Comparison of ENCODE assay signal across 1 cellular context in the genomic region with DNA sequence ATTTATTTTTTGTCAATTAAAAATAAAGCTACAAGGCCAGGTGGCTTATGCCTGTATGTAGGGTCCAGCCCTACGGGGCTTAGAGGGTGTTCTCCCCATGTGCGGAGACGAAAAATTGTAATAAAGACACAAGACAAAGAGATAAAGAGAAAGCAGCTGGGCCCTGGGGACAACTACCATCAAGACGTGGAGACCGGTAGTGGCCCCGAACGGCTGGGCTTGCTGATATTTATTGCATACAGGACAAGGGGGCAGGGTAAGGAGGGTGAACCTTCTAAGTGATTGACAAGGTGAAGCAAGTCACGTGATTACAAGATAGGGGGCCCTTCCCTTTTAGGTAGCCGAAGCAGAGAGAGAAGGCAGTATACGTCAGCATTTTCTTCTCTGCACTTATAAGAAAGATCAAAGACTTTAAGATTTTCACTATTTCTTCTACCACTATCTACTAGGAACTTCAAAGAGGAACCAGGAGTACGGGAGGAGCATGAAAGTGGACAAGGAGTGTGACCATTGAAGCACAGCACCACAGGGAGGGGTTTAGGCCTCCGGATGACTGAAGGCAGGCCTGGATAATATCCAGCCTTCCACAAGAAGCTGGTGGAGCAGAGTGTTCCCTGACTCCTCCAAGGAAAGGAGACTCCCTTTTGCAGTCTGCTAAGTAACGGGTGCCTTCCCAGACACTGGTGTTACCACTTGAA.
TF ChIP-seq lines count a peak whose summit lies in the region.
"Not testable (repeated sequence)": the region's sequence is repeated elsewhere in the genome, so short reads cannot be mapped to it uniquely, and the experiment has no call there.

No MANE protein-coding gene starts in this region.

TF ChIP-seq in K562, 482 proteins besides CTCF, POLR2A, EP300 and RAD21 (continued from another document and continues in another):
- TF ChIP-seq, protein P1, sequence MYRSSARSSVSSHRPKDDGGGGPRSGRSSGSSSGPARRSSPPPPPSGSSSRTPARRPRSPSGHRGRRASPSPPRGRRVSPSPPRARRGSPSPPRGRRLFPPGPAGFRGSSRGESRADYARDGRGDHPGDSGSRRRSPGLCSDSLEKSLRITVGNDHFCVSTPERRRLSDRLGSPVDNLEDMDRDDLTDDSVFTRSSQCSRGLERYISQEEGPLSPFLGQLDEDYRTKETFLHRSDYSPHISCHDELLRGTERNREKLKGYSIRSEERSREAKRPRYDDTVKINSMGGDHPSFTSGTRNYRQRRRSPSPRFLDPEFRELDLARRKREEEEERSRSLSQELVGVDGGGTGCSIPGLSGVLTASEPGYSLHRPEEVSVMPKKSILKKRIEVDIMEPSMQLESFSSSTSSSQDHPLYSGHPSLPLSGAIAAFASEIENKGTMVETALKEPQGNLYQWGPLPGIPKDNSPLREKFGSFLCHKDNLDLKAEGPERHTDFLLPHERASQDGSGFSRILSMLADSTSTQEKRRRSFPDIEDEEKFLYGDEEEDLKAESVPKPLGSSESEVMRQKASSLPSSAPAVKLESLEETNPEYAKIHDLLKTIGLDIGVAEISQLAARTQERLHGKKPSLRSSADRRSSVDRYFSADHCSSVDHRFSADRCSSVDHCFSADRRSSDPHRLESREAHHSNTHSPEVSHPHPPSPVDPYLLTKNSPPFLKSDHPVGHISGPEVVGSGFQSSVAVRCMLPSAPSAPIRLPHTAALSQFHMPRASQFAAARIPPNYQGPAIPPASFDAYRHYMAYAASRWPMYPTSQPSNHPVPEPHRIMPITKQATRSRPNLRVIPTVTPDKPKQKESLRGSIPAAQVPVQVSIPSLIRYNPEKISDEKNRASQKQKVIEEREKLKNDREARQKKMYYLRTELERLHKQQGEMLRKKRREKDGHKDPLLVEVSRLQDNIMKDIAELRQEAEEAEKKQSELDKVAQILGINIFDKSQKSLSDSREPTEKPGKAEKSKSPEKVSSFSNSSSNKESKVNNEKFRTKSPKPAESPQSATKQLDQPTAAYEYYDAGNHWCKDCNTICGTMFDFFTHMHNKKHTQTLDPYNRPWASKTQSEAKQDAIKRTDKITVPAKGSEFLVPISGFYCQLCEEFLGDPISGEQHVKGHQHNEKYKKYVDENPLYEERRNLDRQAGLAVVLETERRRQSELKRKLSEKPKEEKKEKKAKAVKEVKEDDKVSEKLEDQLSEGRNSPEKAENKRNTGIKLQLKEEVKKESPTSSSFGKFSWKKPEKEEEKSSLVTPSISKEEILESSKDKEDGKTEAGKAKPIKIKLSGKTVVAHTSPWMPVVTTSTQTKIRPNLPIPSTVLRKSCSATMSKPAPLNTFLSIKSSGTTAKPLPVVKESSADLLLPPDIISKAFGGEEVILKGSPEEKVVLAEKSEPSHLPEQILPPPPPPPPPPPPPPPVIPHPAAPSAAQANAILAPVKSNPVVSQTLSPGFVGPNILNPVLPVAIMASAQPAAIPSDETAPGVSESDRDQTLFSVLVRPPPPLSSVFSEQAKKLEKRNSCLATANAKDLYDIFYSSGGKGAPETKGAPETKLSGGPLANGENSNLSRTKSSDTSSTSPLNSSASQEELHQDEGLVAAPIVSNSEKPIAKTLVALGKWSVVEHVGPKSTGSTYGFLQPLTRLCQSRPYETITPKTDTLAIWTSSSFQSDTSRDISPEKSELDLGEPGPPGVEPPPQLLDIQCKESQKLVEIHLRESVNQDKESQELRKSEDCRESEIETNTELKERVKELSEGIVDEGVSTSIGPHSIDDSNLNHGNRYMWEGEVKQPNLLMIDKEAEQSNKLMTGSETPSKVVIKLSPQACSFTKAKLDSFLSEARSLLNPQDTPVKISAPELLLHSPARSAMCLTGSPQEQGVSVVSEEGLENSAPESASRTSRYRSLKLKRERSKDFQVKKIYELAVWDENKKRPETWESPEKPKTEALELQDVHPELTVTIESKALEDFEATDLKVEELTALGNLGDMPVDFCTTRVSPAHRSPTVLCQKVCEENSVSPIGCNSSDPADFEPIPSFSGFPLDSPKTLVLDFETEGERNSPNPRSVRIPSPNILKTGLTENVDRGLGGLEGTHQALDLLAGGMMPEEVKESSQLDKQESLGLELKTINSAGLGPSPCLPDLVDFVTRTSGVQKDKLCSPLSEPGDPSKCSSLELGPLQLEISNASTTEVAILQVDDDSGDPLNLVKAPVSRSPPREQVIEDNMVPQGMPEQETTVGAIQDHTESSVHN (IDR thresholded peaks at IDR 0.05; ENCODE audit: borderline replicate concordance in 1 of 2, low read depth in 1 of 2) = 0 out of 4 replicates have a peak, but pooled peaks of 1 of the 2 experiments have one; percentile 41
- TF ChIP-seq TCF7 (IDR thresholded peaks at IDR 0.05; ENCODE audit: borderline replicate concordance) = peak; percentile 79; the same call in 1 of the 2 replicates
- TF ChIP-seq HDAC2 (IDR thresholded peaks at IDR 0.05) = peak; percentile 20
- peak; percentile 62; the same call in 1 of the 2 replicates for TF ChIP-seq EP400 (IDR thresholded peaks at IDR 0.05)
- TF ChIP-seq, protein P2, sequence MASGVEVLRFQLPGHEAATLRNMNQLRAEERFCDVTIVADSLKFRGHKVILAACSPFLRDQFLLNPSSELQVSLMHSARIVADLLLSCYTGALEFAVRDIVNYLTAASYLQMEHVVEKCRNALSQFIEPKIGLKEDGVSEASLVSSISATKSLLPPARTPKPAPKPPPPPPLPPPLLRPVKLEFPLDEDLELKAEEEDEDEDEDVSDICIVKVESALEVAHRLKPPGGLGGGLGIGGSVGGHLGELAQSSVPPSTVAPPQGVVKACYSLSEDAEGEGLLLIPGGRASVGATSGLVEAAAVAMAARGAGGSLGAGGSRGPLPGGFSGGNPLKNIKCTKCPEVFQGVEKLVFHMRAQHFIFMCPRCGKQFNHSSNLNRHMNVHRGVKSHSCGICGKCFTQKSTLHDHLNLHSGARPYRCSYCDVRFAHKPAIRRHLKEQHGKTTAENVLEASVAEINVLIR (CRISPR knock-in tag; IDR thresholded peaks at IDR 0.05) = 0 out of 2 replicates have a peak, but pooled peaks have one; percentile 8
- TF ChIP-seq, protein P3, sequence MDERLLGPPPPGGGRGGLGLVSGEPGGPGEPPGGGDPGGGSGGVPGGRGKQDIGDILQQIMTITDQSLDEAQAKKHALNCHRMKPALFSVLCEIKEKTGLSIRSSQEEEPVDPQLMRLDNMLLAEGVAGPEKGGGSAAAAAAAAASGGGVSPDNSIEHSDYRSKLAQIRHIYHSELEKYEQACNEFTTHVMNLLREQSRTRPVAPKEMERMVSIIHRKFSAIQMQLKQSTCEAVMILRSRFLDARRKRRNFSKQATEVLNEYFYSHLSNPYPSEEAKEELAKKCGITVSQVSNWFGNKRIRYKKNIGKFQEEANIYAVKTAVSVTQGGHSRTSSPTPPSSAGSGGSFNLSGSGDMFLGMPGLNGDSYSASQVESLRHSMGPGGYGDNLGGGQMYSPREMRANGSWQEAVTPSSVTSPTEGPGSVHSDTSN (CRISPR knock-in tag; IDR thresholded peaks at IDR 0.05; ENCODE audit: low read depth) = peak; percentile 64
- TF ChIP-seq, protein P3 (tag; conservative IDR thresholded peaks at IDR 0.05; ENCODE audit: low read depth) = peak; percentile 94
- peak; percentile 64; the same call in 1 of the 2 replicates for TF ChIP-seq MTA3 (IDR thresholded peaks at IDR 0.05; ENCODE audit: borderline replicate concordance)
- peak; percentile 80 for TF ChIP-seq NR2C1 (IDR thresholded peaks at IDR 0.05)
- TF ChIP-seq NR2C1 (tag; IDR thresholded peaks at IDR 0.05) = not testable (repeated sequence)
- TF ChIP-seq, protein P4, sequence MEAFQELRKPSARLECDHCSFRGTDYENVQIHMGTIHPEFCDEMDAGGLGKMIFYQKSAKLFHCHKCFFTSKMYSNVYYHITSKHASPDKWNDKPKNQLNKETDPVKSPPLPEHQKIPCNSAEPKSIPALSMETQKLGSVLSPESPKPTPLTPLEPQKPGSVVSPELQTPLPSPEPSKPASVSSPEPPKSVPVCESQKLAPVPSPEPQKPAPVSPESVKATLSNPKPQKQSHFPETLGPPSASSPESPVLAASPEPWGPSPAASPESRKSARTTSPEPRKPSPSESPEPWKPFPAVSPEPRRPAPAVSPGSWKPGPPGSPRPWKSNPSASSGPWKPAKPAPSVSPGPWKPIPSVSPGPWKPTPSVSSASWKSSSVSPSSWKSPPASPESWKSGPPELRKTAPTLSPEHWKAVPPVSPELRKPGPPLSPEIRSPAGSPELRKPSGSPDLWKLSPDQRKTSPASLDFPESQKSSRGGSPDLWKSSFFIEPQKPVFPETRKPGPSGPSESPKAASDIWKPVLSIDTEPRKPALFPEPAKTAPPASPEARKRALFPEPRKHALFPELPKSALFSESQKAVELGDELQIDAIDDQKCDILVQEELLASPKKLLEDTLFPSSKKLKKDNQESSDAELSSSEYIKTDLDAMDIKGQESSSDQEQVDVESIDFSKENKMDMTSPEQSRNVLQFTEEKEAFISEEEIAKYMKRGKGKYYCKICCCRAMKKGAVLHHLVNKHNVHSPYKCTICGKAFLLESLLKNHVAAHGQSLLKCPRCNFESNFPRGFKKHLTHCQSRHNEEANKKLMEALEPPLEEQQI (IDR thresholded peaks at IDR 0.05) = 0 out of 2 replicates have a peak, but pooled peaks have one; percentile 33
- TF ChIP-seq, protein P5, sequence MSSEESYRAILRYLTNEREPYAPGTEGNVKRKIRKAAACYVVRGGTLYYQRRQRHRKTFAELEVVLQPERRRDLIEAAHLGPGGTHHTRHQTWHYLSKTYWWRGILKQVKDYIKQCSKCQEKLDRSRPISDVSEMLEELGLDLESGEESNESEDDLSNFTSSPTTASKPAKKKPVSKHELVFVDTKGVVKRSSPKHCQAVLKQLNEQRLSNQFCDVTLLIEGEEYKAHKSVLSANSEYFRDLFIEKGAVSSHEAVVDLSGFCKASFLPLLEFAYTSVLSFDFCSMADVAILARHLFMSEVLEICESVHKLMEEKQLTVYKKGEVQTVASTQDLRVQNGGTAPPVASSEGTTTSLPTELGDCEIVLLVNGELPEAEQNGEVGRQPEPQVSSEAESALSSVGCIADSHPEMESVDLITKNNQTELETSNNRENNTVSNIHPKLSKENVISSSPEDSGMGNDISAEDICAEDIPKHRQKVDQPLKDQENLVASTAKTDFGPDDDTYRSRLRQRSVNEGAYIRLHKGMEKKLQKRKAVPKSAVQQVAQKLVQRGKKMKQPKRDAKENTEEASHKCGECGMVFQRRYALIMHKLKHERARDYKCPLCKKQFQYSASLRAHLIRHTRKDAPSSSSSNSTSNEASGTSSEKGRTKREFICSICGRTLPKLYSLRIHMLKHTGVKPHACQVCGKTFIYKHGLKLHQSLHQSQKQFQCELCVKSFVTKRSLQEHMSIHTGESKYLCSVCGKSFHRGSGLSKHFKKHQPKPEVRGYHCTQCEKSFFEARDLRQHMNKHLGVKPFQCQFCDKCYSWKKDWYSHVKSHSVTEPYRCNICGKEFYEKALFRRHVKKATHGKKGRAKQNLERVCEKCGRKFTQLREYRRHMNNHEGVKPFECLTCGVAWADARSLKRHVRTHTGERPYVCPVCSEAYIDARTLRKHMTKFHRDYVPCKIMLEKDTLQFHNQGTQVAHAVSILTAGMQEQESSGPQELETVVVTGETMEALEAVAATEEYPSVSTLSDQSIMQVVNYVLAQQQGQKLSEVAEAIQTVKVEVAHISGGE (CRISPR knock-in tag; IDR thresholded peaks at IDR 0.05) = peak in 1 of 3 experiments; percentile 35; a peak in 1 of 6 replicates
- TF ChIP-seq, protein P6, sequence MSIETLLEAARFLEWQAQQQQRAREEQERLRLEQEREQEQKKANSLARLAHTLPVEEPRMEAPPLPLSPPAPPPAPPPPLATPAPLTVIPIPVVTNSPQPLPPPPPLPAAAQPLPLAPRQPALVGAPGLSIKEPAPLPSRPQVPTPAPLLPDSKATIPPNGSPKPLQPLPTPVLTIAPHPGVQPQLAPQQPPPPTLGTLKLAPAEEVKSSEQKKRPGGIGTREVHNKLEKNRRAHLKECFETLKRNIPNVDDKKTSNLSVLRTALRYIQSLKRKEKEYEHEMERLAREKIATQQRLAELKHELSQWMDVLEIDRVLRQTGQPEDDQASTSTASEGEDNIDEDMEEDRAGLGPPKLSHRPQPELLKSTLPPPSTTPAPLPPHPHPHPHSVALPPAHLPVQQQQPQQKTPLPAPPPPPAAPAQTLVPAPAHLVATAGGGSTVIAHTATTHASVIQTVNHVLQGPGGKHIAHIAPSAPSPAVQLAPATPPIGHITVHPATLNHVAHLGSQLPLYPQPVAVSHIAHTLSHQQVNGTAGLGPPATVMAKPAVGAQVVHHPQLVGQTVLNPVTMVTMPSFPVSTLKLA (conservative IDR thresholded peaks at IDR 0.05) = peak; percentile 63 to 77
- peak; percentile 55; the same call in 1 of the 2 replicates for TF ChIP-seq PML (IDR thresholded peaks at IDR 0.05; ENCODE audit: low read length)
- peak in 1 of 2 experiments; percentile 65; a peak in 1 of 3 replicates for TF ChIP-seq CBX3 (IDR thresholded peaks at IDR 0.05; ENCODE audit: borderline replicate concordance in 1 of 2, low read length in 2 of 2)
- TF ChIP-seq ETV1 (tag; conservative IDR thresholded peaks at IDR 0.05; ENCODE audit: low read depth) = peak; percentile 75
- peak; percentile 74 to 78; a peak in 2 of 4 replicates for TF ChIP-seq ARNT (IDR thresholded peaks at IDR 0.05)
- TF ChIP-seq MAFK (IDR thresholded peaks at IDR 0.05; ENCODE audit: low read length) = peak; percentile 65; the same call in 1 of the 2 replicates
- TF ChIP-seq CC2D1A (IDR thresholded peaks at IDR 0.05) = peak; percentile 18; the same call in 1 of the 2 replicates
- TF ChIP-seq, protein P7, sequence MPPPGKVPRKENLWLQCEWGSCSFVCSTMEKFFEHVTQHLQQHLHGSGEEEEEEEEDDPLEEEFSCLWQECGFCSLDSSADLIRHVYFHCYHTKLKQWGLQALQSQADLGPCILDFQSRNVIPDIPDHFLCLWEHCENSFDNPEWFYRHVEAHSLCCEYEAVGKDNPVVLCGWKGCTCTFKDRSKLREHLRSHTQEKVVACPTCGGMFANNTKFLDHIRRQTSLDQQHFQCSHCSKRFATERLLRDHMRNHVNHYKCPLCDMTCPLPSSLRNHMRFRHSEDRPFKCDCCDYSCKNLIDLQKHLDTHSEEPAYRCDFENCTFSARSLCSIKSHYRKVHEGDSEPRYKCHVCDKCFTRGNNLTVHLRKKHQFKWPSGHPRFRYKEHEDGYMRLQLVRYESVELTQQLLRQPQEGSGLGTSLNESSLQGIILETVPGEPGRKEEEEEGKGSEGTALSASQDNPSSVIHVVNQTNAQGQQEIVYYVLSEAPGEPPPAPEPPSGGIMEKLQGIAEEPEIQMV (tag; conservative IDR thresholded peaks at IDR 0.05; ENCODE audit: low read depth) = peak; percentile 2; the same call in 1 of the 2 replicates
- TF ChIP-seq POLR2G (IDR thresholded peaks at IDR 0.05; ENCODE audit: low read depth, low read length) = peak; percentile 68
- TF ChIP-seq TAF9B (IDR thresholded peaks at IDR 0.05; ENCODE audit: partially characterized antibody) = peak; percentile 82
- peak; percentile 72 for TF ChIP-seq SOX6 (IDR thresholded peaks at IDR 0.05)
- TF ChIP-seq RAD51 (IDR thresholded peaks at IDR 0.05; ENCODE audit: borderline replicate concordance, low read depth) = peak; percentile 99
- TF ChIP-seq, protein P8, sequence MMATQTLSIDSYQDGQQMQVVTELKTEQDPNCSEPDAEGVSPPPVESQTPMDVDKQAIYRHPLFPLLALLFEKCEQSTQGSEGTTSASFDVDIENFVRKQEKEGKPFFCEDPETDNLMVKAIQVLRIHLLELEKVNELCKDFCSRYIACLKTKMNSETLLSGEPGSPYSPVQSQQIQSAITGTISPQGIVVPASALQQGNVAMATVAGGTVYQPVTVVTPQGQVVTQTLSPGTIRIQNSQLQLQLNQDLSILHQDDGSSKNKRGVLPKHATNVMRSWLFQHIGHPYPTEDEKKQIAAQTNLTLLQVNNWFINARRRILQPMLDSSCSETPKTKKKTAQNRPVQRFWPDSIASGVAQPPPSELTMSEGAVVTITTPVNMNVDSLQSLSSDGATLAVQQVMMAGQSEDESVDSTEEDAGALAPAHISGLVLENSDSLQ (IDR thresholded peaks at IDR 0.05) = peak; percentile 98
- peak; percentile 64; the same call in 1 of the 2 replicates for TF ChIP-seq SPI1 (IDR thresholded peaks at IDR 0.05; ENCODE audit: borderline replicate concordance, low read depth, low read length)
